Comparison of ENCODE assay signal across 8 cellular contexts in genomic region chr12:27822076-27822712, GRCh38. TPM values are rescaled to one million over a fixed set of nuclear protein-coding genes. Genes with fewer than 3 reads are reported as not detected.
DNase-seq lines count a peak whose midpoint lies in the region; ATAC-seq lines count a peak whose summit lies in the region.

No MANE protein-coding gene starts in this region.

- DNase-seq in A172 (ENCODE audit: low spot score) (peak; percentile 84), NCI-H2171 treated with DMSO at 0.1 percent for 48 hours (lab: John Stamatoyannopoulos, UW) (no peak), SHP77 (lab: John Stamatoyannopoulos, UW) (no peak)
- peak; percentile 4 to 49 (median 14) for DNase-seq in activated CD4-positive, CD25-positive, alpha-beta regulatory T cell (lab: John Stamatoyannopoulos, UW)
- peak; percentile 45 for DNase-seq in effector CD4-positive, alpha-beta T cell
- DNase-seq in stimulated activated CD8-positive, alpha-beta memory T cell treated with anti-CD3 and anti-CD28 coated beads, Interleukin-12 subunit alpha, Interleukin-12 subunit beta, amount 100 ng/mL, for 4 hours (ENCODE audit: low read depth): peak; percentile 24

- ATAC-seq in GM19438 (IDR thresholded peaks at IDR 0.05; ENCODE audit: low read depth, unreplicated experiment): peak; percentile 55
- peak; percentile 76 for ATAC-seq in HG03442 (IDR thresholded peaks at IDR 0.05; ENCODE audit: unreplicated experiment)

RNA-seq across cellular contexts. Expression of gene MANSC4, which starts 42.2 kb away (rescaled TPM):
- not detected in 2 replicates for total RNA-seq in A172 (2014; rRNA removed; shearing (Covaris generic))

RNA-seq across cellular contexts. Expression of gene KLHL42, which starts 42.2 kb away (rescaled TPM):
- total RNA-seq in A172 (2014; rRNA removed; shearing (Covaris generic)): 18.4 and 19.0 TPM in 2 replicates

Comparison
In these comparisons a context has a peak if more than half of its experiments do, and no peak if none do; other contexts are left out.
1. DNase-seq: peak in A172 (single experiment), activated CD4-positive, CD25-positive, alpha-beta regulatory T cell (4 of 4), effector CD4-positive, alpha-beta T cell (single experiment) and stimulated activated CD8-positive, alpha-beta memory T cell treated with anti-CD3 and anti-CD28 coated beads, Interleukin-12 subunit alpha, Interleukin-12 subunit beta, amount 100 ng/mL, for 4 hours (single experiment); none in NCI-H2171 treated with DMSO at 0.1 percent for 48 hours (single experiment) and SHP77 (0 of 2).